Comparison of ENCODE assay signal across 1 cellular context in the genomic region with DNA sequence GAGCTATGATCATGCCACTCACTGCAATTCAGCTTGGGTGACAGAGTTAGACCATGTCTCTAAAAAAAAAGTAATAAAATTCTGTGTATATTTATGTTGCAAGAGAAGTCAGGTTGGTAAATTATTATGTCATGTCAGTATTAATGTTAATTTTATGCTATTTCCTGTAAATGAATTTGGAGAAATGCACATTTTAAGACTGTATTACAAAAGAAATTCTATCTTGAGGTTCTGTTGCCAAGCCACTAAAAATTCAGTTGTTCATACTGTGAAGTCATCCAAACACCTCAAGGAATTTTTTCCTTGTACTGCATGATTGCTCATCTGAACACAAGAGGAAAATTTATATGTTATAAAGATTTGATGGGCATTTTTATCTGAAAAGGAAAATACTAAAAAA.
TF ChIP-seq lines count a peak whose summit lies in the region.

No MANE protein-coding gene starts in this region.

TF ChIP-seq in IMR-90, 13 proteins besides CTCF, POLR2A, EP300 and RAD21:
- TF ChIP-seq FOS (IDR thresholded peaks at IDR 0.05; ENCODE audit: low read depth, low read length), result no peak
- TF ChIP-seq MAFK (IDR thresholded peaks at IDR 0.05; ENCODE audit: low read depth, low read length), result no peak
- no peak for TF ChIP-seq MXI1 (IDR thresholded peaks at IDR 0.05; ENCODE audit: borderline replicate concordance, low read depth, low read length)
- TF ChIP-seq CHD1 (IDR thresholded peaks at IDR 0.05; ENCODE audit: low read depth, low read length), result no peak
- TF ChIP-seq BHLHE40 (IDR thresholded peaks at IDR 0.05; ENCODE audit: low read depth, low read length), result no peak
- TF ChIP-seq NFE2L2 (IDR thresholded peaks at IDR 0.05; ENCODE audit: low read depth, low read length), result no peak
- TF ChIP-seq CEBPB (IDR thresholded peaks at IDR 0.05; ENCODE audit: low read depth, low read length), result no peak
- TF ChIP-seq, protein P1, sequence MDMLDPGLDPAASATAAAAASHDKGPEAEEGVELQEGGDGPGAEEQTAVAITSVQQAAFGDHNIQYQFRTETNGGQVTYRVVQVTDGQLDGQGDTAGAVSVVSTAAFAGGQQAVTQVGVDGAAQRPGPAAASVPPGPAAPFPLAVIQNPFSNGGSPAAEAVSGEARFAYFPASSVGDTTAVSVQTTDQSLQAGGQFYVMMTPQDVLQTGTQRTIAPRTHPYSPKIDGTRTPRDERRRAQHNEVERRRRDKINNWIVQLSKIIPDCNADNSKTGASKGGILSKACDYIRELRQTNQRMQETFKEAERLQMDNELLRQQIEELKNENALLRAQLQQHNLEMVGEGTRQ (IDR thresholded peaks at IDR 0.05; ENCODE audit: low read depth, low read length), result no peak
- no peak for TF ChIP-seq SMC3 (IDR thresholded peaks at IDR 0.05; ENCODE audit: low read depth, low read length)
- no peak for TF ChIP-seq RFX5 (IDR thresholded peaks at IDR 0.05; ENCODE audit: low read depth, low read length)
- no peak for TF ChIP-seq ELK1 (IDR thresholded peaks at IDR 0.05; ENCODE audit: borderline replicate concordance, low read depth, low read length)
- no peak for TF ChIP-seq MAZ (IDR thresholded peaks at IDR 0.05; ENCODE audit: borderline replicate concordance, low read depth, low read length)
- no peak for TF ChIP-seq RCOR1 (IDR thresholded peaks at IDR 0.05; ENCODE audit: insufficient replicate concordance, low read length)
